Comparison of ENCODE assay signal across 8 cellular contexts in genomic region chrX:135295944-135296305, GRCh38. TPM values are rescaled to one million over a fixed set of nuclear protein-coding genes. Genes with fewer than 3 reads are reported as not detected.
DNase-seq lines count a peak whose midpoint lies in the region; ATAC-seq, FAIRE-seq and TF ChIP-seq lines count a peak whose summit lies in the region.

No MANE protein-coding gene starts in this region.

- no peak for TF ChIP-seq CTCF in testis (IDR thresholded peaks at IDR 0.05)

- WGBS in testis, 2 donors = 20% methylated on average over 2 of the region's 10 CpGs; no CpG with 5 or more reads in 1 of the 2 donors

- no peaks in the 10 kb centered on the region for H3K9me3 Mint-ChIP-seq in activated naive CD8-positive, alpha-beta T cell (ENCODE audit: low read depth)

- H2AFZ ChIP-seq in neuron (ENCODE audit: low read depth, low read length) = no peak overlapping the region

- H3K4me3 ChIP-seq in neuron (ENCODE audit: low read length) = peak overlapping the region; percentile 37
- peak overlapping the region in 1 of 2 donors; percentile 21 for H3K4me3 ChIP-seq in testis

- no peaks in the 10 kb centered on the region for H3K4me1 ChIP-seq in neuron (ENCODE audit: insufficient read depth, low read length)
- no peaks in the 10 kb centered on the region for H3K4me1 ChIP-seq in testis

- peak overlapping the region; percentile 58 for H3K27ac Mint-ChIP-seq in activated naive CD8-positive, alpha-beta T cell

- H3K27ac ChIP-seq in testis = no peak overlapping the region

- peak overlapping the region; percentile 91 for H3K4me3 Mint-ChIP-seq in activated naive CD8-positive, alpha-beta T cell

- H3K27me3 ChIP-seq in neuron (ENCODE audit: insufficient read depth, low read length) (no peaks in the 10 kb centered on the region), testis (no peaks in the 10 kb centered on the region)

- intact Hi-C loops in testis (cut with DNase I; ENCODE audit: low total_unique reads) = no loop called here

- no peak for TF ChIP-seq POLR2A in testis (IDR thresholded peaks at IDR 0.05)

- DNase-seq in medulla oblongata (ENCODE audit: extremely low spot score) (no peak), GM19239 (ENCODE audit: insufficient read length, low spot score) (no peak), testis (no peak), NCI-H226 (no peak)

- peak; percentile 39 for ATAC-seq in GM18873 (IDR thresholded peaks at IDR 0.05; ENCODE audit: low FRiP score, unreplicated experiment)
- peak; percentile 49 for ATAC-seq in HG02678 (IDR thresholded peaks at IDR 0.05; ENCODE audit: unreplicated experiment)

- peaks cover 11% of the 10 kb centered on the region for H3K4me1 Mint-ChIP-seq in activated naive CD8-positive, alpha-beta T cell (ENCODE audit: low read depth)

- H3K36me3 ChIP-seq in neuron (ENCODE audit: insufficient read depth, low read length) (no peaks in the 10 kb centered on the region), testis (ENCODE audit: low read depth, missing control alignments) (no peaks in the 10 kb centered on the region)

- H3K9me3 ChIP-seq in neuron (ENCODE audit: low read length) (no peaks in the 10 kb centered on the region), testis (no peaks in the 10 kb centered on the region)

- peaks cover 7% of the 10 kb centered on the region for H3K36me3 Mint-ChIP-seq in activated naive CD8-positive, alpha-beta T cell

- FAIRE-seq in GM19239 (lab: Jason Lieb, UNC) = no peak

- H3K27me3 Mint-ChIP-seq in activated naive CD8-positive, alpha-beta T cell = no peaks in the 10 kb centered on the region

RNA-seq across cellular contexts. Expression of gene ETDC, which starts 13.4 kb away (rescaled TPM):
- not detected for total RNA-seq in testis
- not detected for polyA plus RNA-seq in testis (ENCODE audit: insufficient read depth, low read depth, low replicate concordance)

RNA-seq across cellular contexts. Expression of gene ETDA, which starts 44.1 kb away (rescaled TPM):
- total RNA-seq in testis = 1 to 10 TPM in 1 of 2 donors, not detected in 1; 1.5 TPM
- polyA plus RNA-seq in testis (ENCODE audit: insufficient read depth, low read depth, low replicate concordance) = 15.2 TPM

RNA-seq across cellular contexts. Expression of gene ZNF75D, which starts 48.0 kb away (rescaled TPM):
- 1 to 10 TPM; 8.0 to 8.3 TPM for total RNA-seq in testis
- polyA plus RNA-seq in testis (ENCODE audit: insufficient read depth, low read depth, low replicate concordance) = 8.8 TPM

RNA-seq across cellular contexts. Expression of gene ZNF449, which starts 48.7 kb away (rescaled TPM):
- 10 to 100 TPM in 1 of 2 donors, 1 to 10 TPM in 1; 9.1 to 11.0 TPM for total RNA-seq in testis
- 4.9 TPM for polyA plus RNA-seq in testis (ENCODE audit: insufficient read depth, low read depth, low replicate concordance)
